In genomic region chr10:110528224-110528997, GRCh38 we compare ENCODE assay signal across 10 cellular contexts. TPM values are rescaled to one million over a fixed set of nuclear protein-coding genes. Genes with fewer than 3 reads are reported as not detected.
DNase-seq lines count a peak whose midpoint lies in the region; ATAC-seq, FAIRE-seq and TF ChIP-seq lines count a peak whose summit lies in the region.
"Had no signal": no experiment of that assay in that cellular context is flagged by ENCODE, and none has a peak within 500 bp of the region (broad histone marks: within the 10 kb centered on the region; RNA-seq: fewer than 3 reads in every experiment).

No MANE protein-coding gene starts in this region.

- peak overlapping the region; percentile 45 for H3K9ac ChIP-seq in endothelial cell of umbilical vein (replicated peaks; ENCODE audit: extremely low read depth, insufficient read depth, low read length)

- no peaks in the 10 kb centered on the region for H4K20me1 ChIP-seq in endothelial cell of umbilical vein (replicated peaks; ENCODE audit: control insufficient read depth, extremely low read depth, insufficient read depth, low read length)

- TF ChIP-seq EP300 in Ishikawa (IDR thresholded peaks at IDR 0.05; ENCODE audit: borderline replicate concordance), result no peak

- no peak for FAIRE-seq in endothelial cell of umbilical vein (lab: Jason Lieb, UNC)

- TF ChIP-seq RAD21 in Ishikawa (IDR thresholded peaks at IDR 0.05; ENCODE audit: low read depth), result no peak

- ATAC-seq in GM18511 (IDR thresholded peaks at IDR 0.05; ENCODE audit: unreplicated experiment) (peak; percentile 9), GM21723 (IDR thresholded peaks at IDR 0.05; ENCODE audit: unreplicated experiment) (peak; percentile 19)

- in situ Hi-C loops in GM13976 (cut with MboI; ENCODE audit: low sequenced_read_pairs, unreplicated experiment), result no loop called here

- POLR2A ChIA-PET in endothelial cell of umbilical vein (lab: Charles Lee), result interaction anchor here (1.6 kb wide), 1 partner anchor 17 kb away, joined by 3 read pairs; no protein-coding TSS in a partner anchor

- H3K27ac ChIP-seq in endothelial cell of umbilical vein (ENCODE audit: insufficient read depth, low read depth, low read length) (peak overlapping the region; percentile 90), left ventricle myocardium inferior (replicated peaks) (no peak overlapping the region)

- intact Hi-C loops in endothelial cell of umbilical vein (cut with micrococcal nuclease) (loop anchor here (1.0 kb wide), 1 partner anchor 27 kb away; no protein-coding TSS in a partner anchor), left ventricle myocardium inferior (cut with micrococcal nuclease) (no loop called here)

- no peaks in the 10 kb centered on the region for H3K36me3 ChIP-seq in endothelial cell of umbilical vein (ENCODE audit: control insufficient read depth in 2 of 2, extremely low read depth in 1 of 2, insufficient read depth in 2 of 2, low read length in 2 of 2)
- H3K36me3 ChIP-seq in left ventricle myocardium inferior, result no peaks in the 10 kb centered on the region

- no peaks in the 10 kb centered on the region for H3K9me1 ChIP-seq in endothelial cell of umbilical vein (replicated peaks; ENCODE audit: control insufficient read depth, extremely low read depth, insufficient read depth, low read length)

- DNase-seq in endothelial cell of umbilical vein (ENCODE audit: low read depth, low spot score) (no peak), left ventricle myocardium inferior (no peak), RPMI8226 (no peak), T-helper 9 cell (no peak), GM13976 (ENCODE audit: low spot score) (no peak)
- DNase-seq: NK-92 treated with Interleukin-12 subunit alpha and Interleukin-12 subunit beta, amount 100 ng/mL, for 24 hours had no signal

- H3K4me1 ChIP-seq in endothelial cell of umbilical vein (ENCODE audit: control insufficient read depth, extremely low read depth, insufficient read depth, low read length) (peaks cover 55% of the 10 kb centered on the region), left ventricle myocardium inferior (peaks cover 8% of the 10 kb centered on the region)

- peak overlapping the region; percentile 14 for H2AFZ ChIP-seq in endothelial cell of umbilical vein (ENCODE audit: low read depth, low read length)

- no peak for TF ChIP-seq CTCF in endothelial cell of umbilical vein (IDR thresholded peaks at IDR 0.05; ENCODE audit: extremely low read depth in 1 of 2, insufficient read depth in 1 of 2, low read depth in 1 of 2, low read length in 2 of 2)
- no peak for TF ChIP-seq CTCF in left ventricle myocardium inferior (IDR thresholded peaks at IDR 0.05; ENCODE audit: borderline replicate concordance)
- no peak for TF ChIP-seq CTCF in GM13976 (IDR thresholded peaks at IDR 0.05; ENCODE audit: borderline replicate concordance, control extremely low read depth, extremely low read depth, insufficient read depth, missing control alignments)

- H3K4me3 ChIP-seq in endothelial cell of umbilical vein (replicated peaks in 1 of 3; ENCODE audit: insufficient read depth in 1 of 3, low read depth in 1 of 3, low read length in 3 of 3) (no peak overlapping the region), left ventricle myocardium inferior (no peak overlapping the region)

- H3K9me3 ChIP-seq in endothelial cell of umbilical vein (replicated peaks; ENCODE audit: control insufficient read depth, insufficient read depth, low read length), result no peaks in the 10 kb centered on the region
- H3K9me3 ChIP-seq in left ventricle myocardium inferior (replicated peaks), result no peaks in the 10 kb centered on the region

- BruUV-seq in endothelial cell of umbilical vein (replicated peaks; lab: Mats Ljungman, UMichigan), result TSS peak; percentile 39

- peak overlapping the region; percentile 39 for H3K4me2 ChIP-seq in endothelial cell of umbilical vein (ENCODE audit: insufficient read depth, low read length)

- no peaks in the 10 kb centered on the region for H3K79me2 ChIP-seq in endothelial cell of umbilical vein (ENCODE audit: control insufficient read depth, insufficient read depth, low read length)

- dilution Hi-C loops in endothelial cell of umbilical vein (cut with MboI; ENCODE audit: extremely low pct_ligation_motif_present, low sequenced_read_pairs), result no loop called here

- TF ChIP-seq POLR2A in endothelial cell of umbilical vein (IDR thresholded peaks at IDR 0.05; ENCODE audit: low read depth, low read length), result no peak

- H3K27me3 ChIP-seq in endothelial cell of umbilical vein (ENCODE audit: control insufficient read depth in 2 of 2, insufficient read depth in 2 of 2, low read length in 2 of 2) (no peaks in the 10 kb centered on the region), left ventricle myocardium inferior (ENCODE audit: low read depth) (no peaks in the 10 kb centered on the region)
- H3K27me3 ChIP-seq: foreskin keratinocyte had no signal

- CTCF ChIA-PET in endothelial cell of umbilical vein (lab: Charles Lee), result interaction anchor here (0.8 to 1.8 kb wide), 6 partner anchors 16 to 218 kb away, joined by 3 to 9 read pairs (median 5); no protein-coding TSS in a partner anchor

TF ChIP-seq in Ishikawa, 13 proteins besides CTCF, POLR2A, EP300 and RAD21:
- TF ChIP-seq NFIC (IDR thresholded peaks at IDR 0.05) (0 out of 2 replicates have a peak, but pooled peaks have one; percentile 9), MAX (IDR thresholded peaks at IDR 0.05) (no peak)

TF ChIP-seq in endothelial cell of umbilical vein, 7 proteins besides CTCF, POLR2A, EP300 and RAD21:
- TF ChIP-seq FOS (IDR thresholded peaks at IDR 0.05; ENCODE audit: borderline replicate concordance, insufficient read depth, low read length) (no peak), MAX (IDR thresholded peaks at IDR 0.05; ENCODE audit: insufficient read depth, insufficient read length) (no peak)

RNA-seq across cellular contexts. Expression of gene DUSP5, which starts 30.7 kb away (rescaled TPM):
- total RNA-seq in endothelial cell of umbilical vein (12.2 and 12.6 TPM in 2 replicates), left ventricle myocardium inferior (15.0 TPM)
- polyA plus RNA-seq in endothelial cell of umbilical vein, result 17.5 and 25.2 TPM in 2 replicates
- polyA plus RNA-seq in endothelial cell of umbilical vein (2011; cell fraction: cytosol; rRNA removed), result 24.1 and 27.8 TPM in 2 replicates
- 49.2 and 70.2 TPM in 2 replicates for polyA plus RNA-seq in endothelial cell of umbilical vein (2011; cell fraction: nucleus; rRNA removed)
- polyA plus RNA-seq in endothelial cell of umbilical vein (2012), result 16.4 and 20.9 TPM in 2 replicates
- 29.2 and 38.4 TPM in 2 replicates for polyA minus RNA-seq in endothelial cell of umbilical vein
- polyA minus RNA-seq in endothelial cell of umbilical vein (2011; cell fraction: cytosol; rRNA and poly(A)+ RNA removed), result 32.1 TPM
- polyA minus RNA-seq in endothelial cell of umbilical vein (2011; cell fraction: nucleus; rRNA and poly(A)+ RNA removed), result 53.7 and 58.1 TPM in 2 replicates

RNA-seq across cellular contexts. Expression of gene SMC3, which starts 39.1 kb away (rescaled TPM):
- 44.2 and 45.0 TPM in 2 replicates for total RNA-seq in endothelial cell of umbilical vein
- 3.1 and 5.5 TPM in 2 replicates for polyA plus RNA-seq in endothelial cell of umbilical vein
- polyA plus RNA-seq in endothelial cell of umbilical vein (2011; cell fraction: cytosol; rRNA removed), result 10.8 and 12.9 TPM in 2 replicates
- 10.5 and 16.9 TPM in 2 replicates for polyA plus RNA-seq in endothelial cell of umbilical vein (2011; cell fraction: nucleus; rRNA removed)
- 29.2 and 38.9 TPM in 2 replicates for polyA plus RNA-seq in endothelial cell of umbilical vein (2012)
- 8.4 and 8.5 TPM in 2 replicates for polyA minus RNA-seq in endothelial cell of umbilical vein
- polyA minus RNA-seq in endothelial cell of umbilical vein (2011; cell fraction: cytosol; rRNA and poly(A)+ RNA removed), result 19.0 TPM
- 5.5 and 8.2 TPM in 2 replicates for polyA minus RNA-seq in endothelial cell of umbilical vein (2011; cell fraction: nucleus; rRNA and poly(A)+ RNA removed)
- total RNA-seq in left ventricle myocardium inferior, result 20.9 TPM
